Comparison of ENCODE assay signal across 1 cellular context in genomic region chr5:132460835-132461230, GRCh38.
TF ChIP-seq lines count a peak whose summit lies in the region.

No MANE protein-coding gene starts in this region.

TF ChIP-seq in GM12878, 131 proteins besides CTCF, POLR2A, EP300 and RAD21:
- no peak for TF ChIP-seq CBFB (IDR thresholded peaks at IDR 0.05; ENCODE audit: low read depth)
